ENCODE assay signal across 23 cellular contexts in genomic region chr5:164097747-164098146, GRCh38.
A peak's percentile ranks its signal among the peaks of the same experiment; 100 is the strongest.
DNase-seq lines count a peak whose midpoint lies in the region; ATAC-seq, FAIRE-seq and TF ChIP-seq lines count a peak whose summit lies in the region.
"Had no signal": no experiment of that assay in that cellular context is flagged by ENCODE, and none has a peak within 500 bp of the region (broad histone marks: within the 10 kb centered on the region; RNA-seq: fewer than 3 reads in every experiment).

No MANE protein-coding gene starts in this region.

- DNase-seq in M059J (ENCODE audit: low read depth): peak; percentile 45
- peak; percentile 63 for DNase-seq in astrocyte of the hippocampus (ENCODE audit: low read depth, low spot score)
- DNase-seq in foreskin keratinocyte: peak; percentile 79 to 96
- no peak for DNase-seq in GM12892 (ENCODE audit: insufficient read length)
- no peak for DNase-seq in stimulated activated CD4-positive, alpha-beta T cell treated with anti-CD3 and anti-CD28 coated beads, Interleukin-2, amount 100 ng/mL, for 48 hours
- DNase-seq: C1 segment of cervical spinal cord; DMS153; endodermal cell; foreskin fibroblast; left cardiac atrium; NCI-H2029 treated with DMSO at 0.1 percent for 48 hours; NCI-H524 treated with DMSO at 0.1 percent for 48 hours; nephron progenitor cell; SHP77 treated with DMSO at 0.1 percent for 48 hours; stimulated activated CD4-positive, alpha-beta T cell treated with anti-CD3 and anti-CD28 coated beads, Interleukin-4, amount 100 ng/mL, for 4 hours; T-helper 17 cell; WERI-Rb-1 had no signal

- no peaks in the 10 kb centered on the region for H3K79me2 ChIP-seq in ACC112 (ENCODE audit: control insufficient read depth, insufficient read depth, low read length, unreplicated experiment)

- H3K27me3 ChIP-seq in ACC112 (ENCODE audit: insufficient read depth, low read length) (no peaks in the 10 kb centered on the region), foreskin keratinocyte (no peaks in the 10 kb centered on the region)
- H3K27me3 ChIP-seq: vagina had no signal

- peak overlapping the region; percentile 13 for H2AFZ ChIP-seq in ACC112 (ENCODE audit: low read length, unreplicated experiment)

- FAIRE-seq in GM12892 (lab: Jason Lieb, UNC): no peak
- FAIRE-seq: GM12878 had no signal

- H3K36me3 ChIP-seq in ACC112 (ENCODE audit: insufficient read depth, low read length): no peaks in the 10 kb centered on the region
- H3K36me3 ChIP-seq: prostate gland, vagina, WERI-Rb-1 had no signal

- no peak for TF ChIP-seq POLR2A in GM12892 (IDR thresholded peaks at IDR 0.05; ENCODE audit: low read depth, low read length)

- no peak for TF ChIP-seq CTCF in foreskin keratinocyte (conservative IDR thresholded peaks at IDR 0.05)

- H3K4me1 ChIP-seq in ACC112 (ENCODE audit: control insufficient read depth, insufficient read depth, low read length, unreplicated experiment): peaks cover 10% of the 10 kb centered on the region
- no peaks in the 10 kb centered on the region for H3K4me1 ChIP-seq in foreskin keratinocyte
- H3K4me1 ChIP-seq: prostate gland, vagina had no signal

- peak overlapping the region; percentile 16 for H3K4me3 ChIP-seq in ACC112 (ENCODE audit: low read depth, low read length)
- H3K4me3 ChIP-seq: GM12878, prostate gland, vagina had no signal

- peak; percentile 99 for ATAC-seq in foreskin keratinocyte
- ATAC-seq in GM19328 (IDR thresholded peaks at IDR 0.05; ENCODE audit: unreplicated experiment): no peak
- no peak for ATAC-seq in GM21786 (IDR thresholded peaks at IDR 0.05; ENCODE audit: unreplicated experiment)
- ATAC-seq: GM12878, left cardiac atrium, T-helper 17 cell had no signal

- peak overlapping the region; percentile 52 for H3K27ac ChIP-seq in ACC112 (ENCODE audit: low read depth, low read length)
- peak overlapping the region; percentile 25 for H3K27ac ChIP-seq in foreskin keratinocyte
- H3K27ac ChIP-seq: prostate gland, vagina, WERI-Rb-1 had no signal

Comparison
In these comparisons a context has a peak if more than half of its experiments do, and no peak if none do; other contexts are left out.
1. DNase-seq: peak in M059J (single experiment), astrocyte of the hippocampus (single experiment) and foreskin keratinocyte (2 of 2); none in GM12892 (single experiment) and stimulated activated CD4-positive, alpha-beta T cell treated with anti-CD3 and anti-CD28 coated beads, Interleukin-2, amount 100 ng/mL, for 48 hours (0 of 2).